10 cellular contexts compared by ENCODE assay signal in the genomic region with DNA sequence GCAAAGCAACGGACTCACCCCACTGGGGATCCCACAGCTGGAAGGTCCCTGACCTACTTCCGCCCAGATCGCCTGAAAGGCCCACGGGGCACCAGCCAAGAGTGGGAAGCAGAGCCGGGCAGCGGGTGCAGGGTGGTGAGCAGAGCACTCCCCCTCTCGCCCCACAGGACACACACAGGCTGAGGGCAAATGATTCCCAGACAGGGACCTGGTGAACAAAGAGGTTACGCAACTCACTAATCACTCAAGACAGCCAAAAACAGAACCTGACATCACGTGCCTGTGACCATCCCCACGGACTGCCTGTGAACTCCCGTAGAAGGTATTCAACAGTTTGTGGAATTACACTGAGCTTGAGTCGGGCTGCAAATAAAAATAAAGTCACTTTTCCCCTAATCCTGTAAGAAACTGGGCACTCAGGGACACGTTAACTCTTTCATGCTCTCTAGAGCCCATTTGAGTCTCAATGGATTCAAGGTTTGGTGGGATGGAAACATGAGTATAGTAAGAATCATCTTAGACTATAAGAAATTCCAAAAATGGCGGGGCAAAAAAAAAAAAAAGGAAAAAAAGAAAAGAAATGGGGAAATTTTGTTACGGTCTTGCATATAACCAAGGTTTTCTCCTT.
DNase-seq lines count a peak whose midpoint lies in the region; ATAC-seq and TF ChIP-seq lines count a peak whose summit lies in the region.
"Had no signal": no experiment of that assay in that cellular context is flagged by ENCODE, and none has a peak within 500 bp of the region (broad histone marks: within the 10 kb centered on the region; RNA-seq: fewer than 3 reads in every experiment).

No MANE protein-coding gene starts in this region.

- H3K9me3 Mint-ChIP-seq in HFFc6, result no peaks in the 10 kb centered on the region
- H3K9me3 Mint-ChIP-seq: activated naive CD4-positive, alpha-beta T cell treated with anti-CD3 and anti-CD28 coated beads for 36 hours had no signal

- H3K36me3 ChIP-seq in adipocyte (ENCODE audit: control insufficient read depth, insufficient read depth, low read length, severe bottlenecking), result no peaks in the 10 kb centered on the region
- H3K36me3 ChIP-seq: thoracic aorta had no signal

- peak overlapping the region; percentile 66 for H3K4me3 ChIP-seq in adipocyte (ENCODE audit: low read length)
- H3K4me3 ChIP-seq: thoracic aorta had no signal

- peak overlapping the region; percentile 31 for H3K9ac ChIP-seq in adipocyte (ENCODE audit: low read length)

- H3K4me1 ChIP-seq in adipocyte (ENCODE audit: control insufficient read depth, insufficient read depth, low read length), result peaks cover 19% of the 10 kb centered on the region

- H3K27me3 ChIP-seq in adipocyte (replicated peaks; ENCODE audit: control insufficient read depth, insufficient read depth, low read length), result no peaks in the 10 kb centered on the region

- no peak for TF ChIP-seq CTCF in HFFc6 (IDR thresholded peaks at IDR 0.05)

- peak; percentile 24 for ATAC-seq in HG03442 (IDR thresholded peaks at IDR 0.05; ENCODE audit: unreplicated experiment)

- H3K27ac Mint-ChIP-seq in HFFc6, result no peak overlapping the region
- H3K27ac Mint-ChIP-seq: activated naive CD4-positive, alpha-beta T cell treated with anti-CD3 and anti-CD28 coated beads for 36 hours had no signal

- no peaks in the 10 kb centered on the region for H3K36me3 Mint-ChIP-seq in HFFc6 (ENCODE audit: low read depth)

- peaks cover 13% of the 10 kb centered on the region for H3K4me1 Mint-ChIP-seq in HFFc6 (ENCODE audit: low read depth)

- DNase-seq in adipocyte (ENCODE audit: low read depth) (no peak), islet precursor cell (peak; percentile 90), superior temporal gyrus (ENCODE audit: extremely low spot score) (peak; percentile 27), H4 (ENCODE audit: low spot score) (no peak), NK-92 (lab: John Stamatoyannopoulos, UW; ENCODE audit: unreplicated experiment) (no peak), HFFc6 (no peak)
- DNase-seq: activated CD4-positive, alpha-beta T cell treated with anti-CD3 and anti-CD28 coated beads for 1 hour; activated naive CD4-positive, alpha-beta T cell treated with anti-CD3 and anti-CD28 coated beads for 36 hours had no signal

- no peaks in the 10 kb centered on the region; the same call in 1 of the 2 replicates for H3K27me3 Mint-ChIP-seq in HFFc6 (ENCODE audit: insufficient read depth)

- no peaks in the 10 kb centered on the region for H3K9me3 ChIP-seq in adipocyte (ENCODE audit: control insufficient read depth, low read length)
- H3K9me3 ChIP-seq: thoracic aorta had no signal

- no peak overlapping the region for H3K4me3 Mint-ChIP-seq in HFFc6
- H3K4me3 Mint-ChIP-seq: activated naive CD4-positive, alpha-beta T cell treated with anti-CD3 and anti-CD28 coated beads for 36 hours had no signal

Comparison
In these comparisons a context has a peak if more than half of its experiments do, and no peak if none do; other contexts are left out.
1. DNase-seq: peak in islet precursor cell (single experiment) and superior temporal gyrus (single experiment); none in adipocyte (single experiment), H4 (single experiment), NK-92 (single experiment) and HFFc6 (single experiment).